ENCODE assay signal across 8 cellular contexts in genomic region chr9:136847827-136848392, GRCh38. TPM values are rescaled to one million over a fixed set of nuclear protein-coding genes. Genes with fewer than 3 reads are reported as not detected.
A peak's percentile ranks its signal among the peaks of the same experiment; 100 is the strongest.
DNase-seq lines count a peak whose midpoint lies in the region; ATAC-seq and TF ChIP-seq lines count a peak whose summit lies in the region.

No MANE protein-coding gene starts in this region.

- DNase-seq in AG04450 (ENCODE audit: low read depth, low spot score) (peak; percentile 49), GM19240 (ENCODE audit: insufficient read length, low spot score) (peak; percentile 53), NCI-H226 (peak; percentile 87), colonic mucosa (peak; percentile 95), right lobe of liver (peak; percentile 92 to 94 (median 92))
- DNase-seq in activated CD4-positive, CD25-positive, alpha-beta regulatory T cell treated with anti-CD3 and anti-CD28 coated beads, Interleukin-2, amount 50 U/mL, for 72 hours: peak; percentile 77
- DNase-seq in stimulated activated CD4-positive, alpha-beta T cell treated with anti-CD3 and anti-CD28 coated beads, TNF-alpha, amount 100 ng/mL, for 48 hours (ENCODE audit: low read depth in 3 of 3): peak; percentile 78 to 86 (median 79)

- peak overlapping the region; percentile 96 to 99 for H3K9ac ChIP-seq in colonic mucosa (ENCODE audit: low read depth in 2 of 2, low read length in 2 of 2)

- no peak overlapping the region for H3K27ac ChIP-seq in AG04450 (ENCODE audit: low read depth, low read length)
- H3K27ac ChIP-seq in colonic mucosa: peak overlapping the region; percentile 89
- H3K27ac ChIP-seq in right lobe of liver: peak overlapping the region; percentile 81 to 88 (median 85)

- peaks cover 9% of the 10 kb centered on the region for H3K9me3 ChIP-seq in AG04450 (ENCODE audit: control insufficient read depth, insufficient read depth, low read length)
- H3K9me3 ChIP-seq in colonic mucosa: no peaks in the 10 kb centered on the region
- H3K9me3 ChIP-seq in right lobe of liver: no peaks in the 10 kb centered on the region

- CTCF ChIA-PET in AG04450 (lab: Charles Lee): no interaction called here

- POLR2A ChIA-PET in AG04450 (lab: Yijun Ruan, JAX): interaction anchor here (0.6 to 0.9 kb wide), 3 partner anchors 8 to 462 kb away, joined by 3 read pairs; no protein-coding TSS in a partner anchor

- 3% methylated on average over 7 of the region's 48 CpGs for WGBS in right lobe of liver (ENCODE audit: insufficient coverage, low coverage, low lambda C conversion rate, missing lambda C conversion rate)

- H3K4me1 ChIP-seq in colonic mucosa (peaks cover 20% of the 10 kb centered on the region), right lobe of liver (peaks cover 0 to 37% (median 15%) of the 10 kb centered on the region in 4 donors)

- H3K27me3 ChIP-seq in AG04450 (ENCODE audit: control insufficient read depth, insufficient read depth, low read length) (peaks cover 21% of the 10 kb centered on the region), colonic mucosa (peaks cover 19% of the 10 kb centered on the region), right lobe of liver (no peaks in the 10 kb centered on the region)

- ATAC-seq in right lobe of liver: peak; percentile 44 to 60 (median 46)
- ATAC-seq in HG03095 (IDR thresholded peaks at IDR 0.05; ENCODE audit: unreplicated experiment): no peak

- intact Hi-C loops in colonic mucosa (cut with DNase I) (loop anchor here (10.0 kb wide), 1 partner anchor 53 kb away; the partner anchor contains the start of genes CCDC183 and TMEM141), right lobe of liver (cut with DNase I) (loop anchor here in 1 of 2 donors (5.0 kb wide), 1 partner anchor 184 kb away; the partner anchor contains the start of gene FUT7)

- TF ChIP-seq CTCF in AG04450 (IDR thresholded peaks at IDR 0.05; ENCODE audit: low read depth, low read length) (no peak), colonic mucosa (IDR thresholded peaks at IDR 0.05) (no peak), right lobe of liver (IDR thresholded peaks at IDR 0.05) (no peak)

- peak; percentile 86 for TF ChIP-seq POLR2A in right lobe of liver (IDR thresholded peaks at IDR 0.05)

- H3K36me3 ChIP-seq in colonic mucosa (no peaks in the 10 kb centered on the region), right lobe of liver (peaks cover 0 to 4% (median 0%) of the 10 kb centered on the region in 4 donors)

- peak overlapping the region; percentile 85 for H3K4me3 ChIP-seq in AG04450 (ENCODE audit: low read depth, low read length)
- peak overlapping the region; percentile 84 for H3K4me3 ChIP-seq in colonic mucosa
- H3K4me3 ChIP-seq in right lobe of liver: peak overlapping the region; percentile 61 to 84 (median 65)

RNA-seq across cellular contexts. Expression of gene PHPT1, which starts 1.3 kb away (rescaled TPM):
- polyA plus RNA-seq in AG04450 (2011; rRNA removed): 91.6 and 116 TPM in 2 replicates
- polyA minus RNA-seq in AG04450 (2011; rRNA and poly(A)+ RNA removed): 22.2 and 26.3 TPM in 2 replicates
- 100 to 1,000 TPM; 137 to 176 TPM for total RNA-seq in colonic mucosa
- total RNA-seq in right lobe of liver: 10 to 100 TPM; 30.5 to 66.6 (median 49.3) TPM

RNA-seq across cellular contexts. Expression of gene MAMDC4, which starts 4.2 kb away (rescaled TPM):
- 0.63 and 0.86 TPM in 2 replicates for polyA plus RNA-seq in AG04450 (2011; rRNA removed)
- 0.23 and 0.30 TPM in 2 replicates for polyA minus RNA-seq in AG04450 (2011; rRNA and poly(A)+ RNA removed)
- total RNA-seq in colonic mucosa: 10 to 100 TPM; 11.0 to 61.7 TPM
- total RNA-seq in right lobe of liver: 10 to 100 TPM in 4 of 6 experiments, 1 to 10 TPM in 2; 5.7 to 27.9 (median 22.5) TPM

RNA-seq across cellular contexts. Expression of gene AJM1, which starts 5.6 kb away (rescaled TPM):
- polyA plus RNA-seq in AG04450 (2011; rRNA removed): 0.26 and 0.42 TPM in 2 replicates
- polyA minus RNA-seq in AG04450 (2011; rRNA and poly(A)+ RNA removed): 0.22 and 0.23 TPM in 2 replicates
- total RNA-seq in colonic mucosa (10 to 100 TPM; 11.5 to 17.1 TPM), right lobe of liver (1 to 10 TPM; 1.7 to 2.8 (median 2.6) TPM)

RNA-seq across cellular contexts. Expression of gene EDF1, which starts 18.2 kb away (rescaled TPM):
- polyA plus RNA-seq in AG04450 (2011; rRNA removed): 445 and 453 TPM in 2 replicates
- polyA minus RNA-seq in AG04450 (2011; rRNA and poly(A)+ RNA removed): 160 and 189 TPM in 2 replicates
- total RNA-seq in colonic mucosa (100 to 1,000 TPM; 442 to 494 TPM), right lobe of liver (100 to 1,000 TPM; 216 to 486 (median 227) TPM)

RNA-seq across cellular contexts. Expression of gene TRAF2, which starts 38.4 kb away (rescaled TPM):
- 6.1 and 6.9 TPM in 2 replicates for polyA plus RNA-seq in AG04450 (2011; rRNA removed)
- 8.3 and 10.5 TPM in 2 replicates for polyA minus RNA-seq in AG04450 (2011; rRNA and poly(A)+ RNA removed)
- total RNA-seq in colonic mucosa: 10 to 100 TPM; 22.4 to 50.6 TPM
- 1 to 10 TPM; 5.8 to 8.8 (median 7.1) TPM for total RNA-seq in right lobe of liver
